In the genomic region with DNA sequence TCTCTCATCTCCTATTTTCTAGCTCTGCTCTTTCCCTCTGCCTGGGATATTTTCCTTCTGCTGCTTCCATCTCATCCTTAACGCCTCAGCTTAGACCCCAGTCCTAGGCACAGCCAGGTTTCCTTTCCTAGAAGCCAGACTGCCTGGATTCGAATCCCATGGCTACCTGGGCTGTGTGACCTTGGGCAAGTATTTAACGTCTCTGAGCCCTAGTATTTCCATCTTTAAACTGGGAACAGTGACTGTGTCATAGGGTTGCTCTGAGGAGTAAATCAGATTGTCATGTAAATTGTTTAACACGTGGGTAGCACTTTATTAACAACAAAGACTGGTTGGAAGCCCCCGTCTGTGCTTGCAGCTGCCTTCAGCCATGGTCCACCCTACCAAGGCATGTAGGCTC, we compare ENCODE assay signal across 20 cellular contexts. TPM values are rescaled to one million over a fixed set of nuclear protein-coding genes. Genes with fewer than 3 reads are reported as not detected.
DNase-seq lines count a peak whose midpoint lies in the region; ATAC-seq, FAIRE-seq and TF ChIP-seq lines count a peak whose summit lies in the region.
"Had no signal": no experiment of that assay in that cellular context is flagged by ENCODE, and none has a peak within 500 bp of the region (broad histone marks: within the 10 kb centered on the region; RNA-seq: fewer than 3 reads in every experiment).

No MANE protein-coding gene starts in this region.

- POLR2A ChIA-PET in SK-N-SH (lab: Yijun Ruan, JAX) (no interaction called here), HepG2 (lab: Yijun Ruan, JAX) (interaction anchor here (1.5 to 17.4 kb wide), 2 partner anchors 18 to 32 kb away, joined by 4 to 357 read pairs; partner anchors contain the start of gene DHRS3)

- FAIRE-seq in HepG2 (lab: Jason Lieb, UNC) = no peak
- FAIRE-seq: islet of Langerhans had no signal

- DNase-seq in SK-N-SH (no peak), HepG2 (ENCODE audit: low spot score) (no peak), stomach (no peak), epidermal melanocyte (ENCODE audit: insufficient read length, low spot score) (no peak), SKM-1 (lab: John Stamatoyannopoulos, UW; ENCODE audit: unreplicated experiment) (no peak)
- DNase-seq: activated CD4-positive, alpha-beta T cell treated with anti-CD3 and anti-CD28 coated beads for 4 hours; HCEC 1CT; NCI-H1092 treated with DMSO at 0.1 percent for 48 hours; stimulated activated CD4-positive, alpha-beta T cell treated with anti-CD3 and anti-CD28 coated beads, Interleukin-4, amount 100 ng/mL, for 1 hour; T1000 had no signal

- peaks cover 42 to 79% of the 10 kb centered on the region in 2 experiments for H3K4me1 ChIP-seq in SK-N-SH (ENCODE audit: control insufficient read depth in 1 of 2, insufficient read depth in 2 of 2, low read depth in 1 of 2, low read length in 1 of 2)
- H3K4me1 ChIP-seq in HepG2 (ENCODE audit: insufficient read depth, low read length) = peaks cover 88% of the 10 kb centered on the region
- H3K4me1 ChIP-seq in stomach = peaks cover 97 to 100% (median 100%) of the 10 kb centered on the region in 4 donors

- H4K20me1 ChIP-seq in SK-N-SH (ENCODE audit: insufficient read depth) = no peaks in the 10 kb centered on the region
- peaks cover 88% of the 10 kb centered on the region for H4K20me1 ChIP-seq in HepG2 (ENCODE audit: insufficient read depth, low read length)

- TF ChIP-seq EP300 in SK-N-SH (IDR thresholded peaks at IDR 0.05; ENCODE audit: borderline replicate concordance in 1 of 2, low read depth in 1 of 2, low read length in 1 of 2) (no peak), HepG2 (IDR thresholded peaks at IDR 0.05; ENCODE audit: low read depth in 2 of 2, low read length in 2 of 2) (no peak), HepG2 (CRISPR knock-in tag; IDR thresholded peaks at IDR 0.05; ENCODE audit: borderline replicate concordance) (no peak), stomach (IDR thresholded peaks at IDR 0.05) (no peak)

- TF ChIP-seq RAD21 in SK-N-SH (IDR thresholded peaks at IDR 0.05; ENCODE audit: low read length) (no peak), HepG2 (CRISPR knock-in tag; IDR thresholded peaks at IDR 0.05) (no peak)

- H3K9me3 ChIP-seq in SK-N-SH (no peaks in the 10 kb centered on the region), HepG2 (ENCODE audit: low read length) (no peaks in the 10 kb centered on the region), stomach (no peaks in the 10 kb centered on the region)
- H3K9me3 ChIP-seq: BLaER1 treated with 17β-estradiol and CSF1 and Interleukin-3, amounts not matched to agents 10 nM and 100 nM had no signal

- 83% methylated on average over 4 of the region's 5 CpGs for WGBS in SK-N-SH (ENCODE audit: low lambda C conversion rate)
- WGBS in HepG2 (ENCODE audit: low lambda C conversion rate) = 94% methylated on average over 5 of the region's 5 CpGs
- 61 to 78% (median 72%) methylated on average over 5 of the region's 5 CpGs for WGBS in stomach, 5 donors

- H3K27ac ChIP-seq in SK-N-SH (ENCODE audit: low read depth in 2 of 2, low read length in 1 of 2) (no peak overlapping the region; a peak in 1 of 4 replicates), VCaP (peak overlapping the region; percentile 92), HepG2 (ENCODE audit: extremely low read length, insufficient read depth, low read length) (no peak overlapping the region), stomach (peak overlapping the region; percentile 69 to 92 (median 87))
- H3K27ac ChIP-seq: 22Rv1 had no signal

- H3K4me3 ChIP-seq in SK-N-SH (ENCODE audit: low read depth in 2 of 2, low read length in 1 of 2) (no peak overlapping the region), HepG2 (replicated peaks in 1 of 3; ENCODE audit: insufficient read depth in 1 of 3, low read depth in 2 of 3, low read length in 3 of 3) (no peak overlapping the region), stomach (no peak overlapping the region)
- H3K4me3 ChIP-seq: BLaER1 treated with 17β-estradiol and CSF1 and Interleukin-3, amounts not matched to agents 10 nM and 100 nM had no signal

- H3K4me2 ChIP-seq in SK-N-SH (no peak overlapping the region), HepG2 (ENCODE audit: low read depth, low read length) (no peak overlapping the region)

- H3K36me3 ChIP-seq in SK-N-SH (replicated peaks in 1 of 2; ENCODE audit: control insufficient read depth in 1 of 2, insufficient read depth in 2 of 2, low read length in 1 of 2) (no peaks in the 10 kb centered on the region), HepG2 (replicated peaks in 1 of 2; ENCODE audit: control insufficient read depth in 1 of 2, insufficient read depth in 2 of 2, low read length in 2 of 2) (peaks cover 14 to 63% of the 10 kb centered on the region in 2 experiments), stomach (peaks cover 0 to 7% (median 4%) of the 10 kb centered on the region in 4 donors)
- H3K36me3 ChIP-seq: BLaER1 treated with 17β-estradiol and CSF1 and Interleukin-3, amounts not matched to agents 10 nM and 100 nM had no signal

- in situ Hi-C loops in HepG2 (cut with HindIII; ENCODE audit: extremely low pct_ligation_motif_present, low pct_unique_long_range_greater_than_20kb) = no loop called here

- TF ChIP-seq CTCF in SK-N-SH (IDR thresholded peaks at IDR 0.05) = no peak
- TF ChIP-seq CTCF in VCaP (conservative IDR thresholded peaks at IDR 0.05) = no peak
- TF ChIP-seq CTCF in HepG2 (CRISPR knock-in tag; IDR thresholded peaks at IDR 0.05) = no peak
- no peak for TF ChIP-seq CTCF in stomach (IDR thresholded peaks at IDR 0.05)

- ATAC-seq in SK-N-SH treated with all-trans-retinoic acid at 6 μM for 48 hours = no peak
- ATAC-seq in HepG2 = no peak
- no peak for ATAC-seq in HG02588 (IDR thresholded peaks at IDR 0.05; ENCODE audit: unreplicated experiment)
- ATAC-seq: activated naive CD4-positive, alpha-beta T cell treated with anti-CD3 and anti-CD28 coated beads, Interleukin-2, amount 50 U/mL, for 72 hours had no signal

- intact Hi-C loops in HepG2 (cut with micrococcal nuclease; ENCODE audit: unreplicated experiment) = no loop called here
- intact Hi-C loops in stomach (cut with DNase I; ENCODE audit: low total_unique reads) = no loop called here

- H3K9ac ChIP-seq in SK-N-SH = no peak overlapping the region
- no peak overlapping the region for H3K9ac ChIP-seq in HepG2 (ENCODE audit: insufficient read depth, low read depth, low read length)
- H3K9ac ChIP-seq: BLaER1 treated with 17β-estradiol and CSF1 and Interleukin-3, amounts not matched to agents 10 nM and 100 nM had no signal

- no peaks in the 10 kb centered on the region for H3K9me2 ChIP-seq in SK-N-SH

- H3K79me2 ChIP-seq in SK-N-SH (ENCODE audit: insufficient read depth) = no peaks in the 10 kb centered on the region
- H3K79me2 ChIP-seq in HepG2 (ENCODE audit: insufficient read depth, low read length) = peaks cover 84% of the 10 kb centered on the region

- H2AFZ ChIP-seq in SK-N-SH (ENCODE audit: low read depth) (no peak overlapping the region), HepG2 (ENCODE audit: low read length) (no peak overlapping the region)

- CTCF ChIA-PET in SK-N-SH (lab: Yijun Ruan, JAX) (interaction anchor here (1.1 kb wide), 1 partner anchor 19 kb away, joined by 3 read pairs; no protein-coding TSS in a partner anchor), HepG2 (lab: Yijun Ruan, JAX; ENCODE audit: low intra/inter-chr PET ratio, low total read pairs) (interaction anchor here (4.2 kb wide), 1 partner anchor 20 kb away, joined by 56 read pairs; the partner anchor contains the start of gene DHRS3)

- peaks cover 13% of the 10 kb centered on the region for H3F3A ChIP-seq in SK-N-SH (replicated peaks; ENCODE audit: insufficient read depth)

- BruUV-seq in HepG2 (replicated peaks; lab: Mats Ljungman, UMichigan) = no TSS peak

- H3K27me3 ChIP-seq in SK-N-SH (ENCODE audit: insufficient read depth) = no peaks in the 10 kb centered on the region
- H3K27me3 ChIP-seq in HepG2 (ENCODE audit: control insufficient read depth in 1 of 2, insufficient read depth in 2 of 2, low read length in 2 of 2) = no peaks in the 10 kb centered on the region
- H3K27me3 ChIP-seq in stomach = peaks cover 0 to 10% (median 0%) of the 10 kb centered on the region in 3 donors

- TF ChIP-seq POLR2A in HepG2 (IDR thresholded peaks at IDR 0.05; ENCODE audit: insufficient read depth in 1 of 2, low read depth in 2 of 2, low read length in 2 of 2) = no peak
- no peak for TF ChIP-seq POLR2A in stomach (IDR thresholded peaks at IDR 0.05)

RNA-seq across cellular contexts. Expression of gene DHRS3, which starts 18.4 kb away (rescaled TPM):
- polyA plus RNA-seq in SK-N-SH (2012; rRNA removed) (29.6 and 44.8 TPM in 2 replicates), HepG2 (2011; rRNA removed) (90.5 and 107 TPM in 2 replicates), stomach (100 to 1,000 TPM in 1 of 3 donors, 10 to 100 TPM in 2; 50.2 to 102 (median 62.2) TPM)
- 17.6 and 26.3 TPM in 2 replicates for polyA plus RNA-seq in SK-N-SH (2012; cell fraction: cytosol; rRNA removed)
- 41.9 and 43.1 TPM in 2 replicates for polyA plus RNA-seq in SK-N-SH (2012; cell fraction: nucleus; rRNA removed)
- total RNA-seq in HepG2 (2016; rRNA removed; fragmentation: Illumina TruSeq; extraction: Trizol) (30.5 and 48.5 TPM in 2 replicates), stomach (100 to 1,000 TPM in 1 of 5 donors, 10 to 100 TPM in 4; 15.1 to 103 (median 54.2) TPM)
- 25.5 and 27.3 TPM in 2 replicates for total RNA-seq in HepG2 (2016; cell fraction: cytosol; rRNA removed; fragmentation: Illumina TruSeq; extraction: Trizol; ENCODE audit: low read depth)
- 26.6 and 52.7 TPM in 2 replicates for total RNA-seq in HepG2 (2016; cell fraction: insoluble cytoplasmic fraction; rRNA removed; fragmentation: Illumina TruSeq; extraction: Trizol)
- total RNA-seq in HepG2 (2016; cell fraction: membrane; rRNA removed; fragmentation: Illumina TruSeq; extraction: Trizol) = 29.7 and 30.7 TPM in 2 replicates
- 41.7 and 48.7 TPM in 2 replicates for total RNA-seq in HepG2 (2016; cell fraction: nucleus; rRNA removed; fragmentation: Illumina TruSeq; extraction: Trizol)
- polyA plus RNA-seq in HepG2 (2011; cell fraction: cytosol; rRNA removed) = 85.8 and 93.3 TPM in 2 replicates
- polyA plus RNA-seq in HepG2 (2011; cell fraction: nucleus; rRNA removed) = 96.4 and 100 TPM in 2 replicates
- polyA plus RNA-seq in HepG2 (2012) = 60.3 and 66.6 TPM in 2 replicates
- 7.8 TPM in 2 replicates for polyA plus RNA-seq in HepG2 (2016; cell fraction: cytosol; fragmentation: Illumina TruSeq; extraction: Trizol; ENCODE audit: low read depth)
- polyA plus RNA-seq in HepG2 (2016; cell fraction: insoluble cytoplasmic fraction; fragmentation: Illumina TruSeq; extraction: Trizol; ENCODE audit: low read depth) = 18.9 and 21.8 TPM in 2 replicates
- 13.0 and 14.3 TPM in 2 replicates for polyA plus RNA-seq in HepG2 (2016; cell fraction: membrane; fragmentation: Illumina TruSeq; extraction: Trizol; ENCODE audit: low read depth)
- polyA plus RNA-seq in HepG2 (2016; cell fraction: nucleus; fragmentation: Illumina TruSeq; extraction: Trizol; ENCODE audit: insufficient read depth, low read depth) = 64.9 and 66.2 TPM in 2 replicates
- polyA minus RNA-seq in HepG2 (2011; rRNA and poly(A)+ RNA removed; ENCODE audit: low replicate concordance) = 17.4 and 446 TPM in 2 replicates
- 107 and 116 TPM in 2 replicates for polyA minus RNA-seq in HepG2 (2011; cell fraction: cytosol; rRNA and poly(A)+ RNA removed)
- 65.1 and 73.6 TPM in 2 replicates for polyA minus RNA-seq in HepG2 (2011; cell fraction: nucleus; rRNA and poly(A)+ RNA removed)
- total RNA-seq: SK-MEL-5 had no signal

RNA-seq across cellular contexts. Expression of gene AADACL4, which starts 44.2 kb away (rescaled TPM):
- polyA plus RNA-seq in SK-N-SH (2012; rRNA removed) (0.32 and 0.59 TPM in 2 replicates), HepG2 (2011; rRNA removed) (not detected in 2 replicates), stomach (not detected)
- polyA plus RNA-seq in SK-N-SH (2012; cell fraction: cytosol; rRNA removed) = 0.21 and 0.23 TPM in 2 replicates
- 2.5 TPM in 2 replicates for polyA plus RNA-seq in SK-N-SH (2012; cell fraction: nucleus; rRNA removed)
- total RNA-seq in HepG2 (2016; rRNA removed; fragmentation: Illumina TruSeq; extraction: Trizol) (not detected in 2 replicates), stomach (not detected)
- total RNA-seq in HepG2 (2016; cell fraction: cytosol; rRNA removed; fragmentation: Illumina TruSeq; extraction: Trizol; ENCODE audit: low read depth) = not detected in 2 replicates
- not detected in 2 replicates for total RNA-seq in HepG2 (2016; cell fraction: insoluble cytoplasmic fraction; rRNA removed; fragmentation: Illumina TruSeq; extraction: Trizol)
- not detected in 2 replicates for total RNA-seq in HepG2 (2016; cell fraction: membrane; rRNA removed; fragmentation: Illumina TruSeq; extraction: Trizol)
- not detected in 2 replicates for total RNA-seq in HepG2 (2016; cell fraction: nucleus; rRNA removed; fragmentation: Illumina TruSeq; extraction: Trizol)
- polyA plus RNA-seq in HepG2 (2011; cell fraction: cytosol; rRNA removed) = not detected in 2 replicates
- polyA plus RNA-seq in HepG2 (2011; cell fraction: nucleus; rRNA removed) = not detected in 2 replicates
- not detected in 2 replicates for polyA plus RNA-seq in HepG2 (2012)
- polyA plus RNA-seq in HepG2 (2016; cell fraction: cytosol; fragmentation: Illumina TruSeq; extraction: Trizol; ENCODE audit: low read depth) = not detected in 2 replicates
- polyA plus RNA-seq in HepG2 (2016; cell fraction: insoluble cytoplasmic fraction; fragmentation: Illumina TruSeq; extraction: Trizol; ENCODE audit: low read depth) = not detected in 2 replicates
- not detected in 2 replicates for polyA plus RNA-seq in HepG2 (2016; cell fraction: membrane; fragmentation: Illumina TruSeq; extraction: Trizol; ENCODE audit: low read depth)
- polyA plus RNA-seq in HepG2 (2016; cell fraction: nucleus; fragmentation: Illumina TruSeq; extraction: Trizol; ENCODE audit: insufficient read depth, low read depth) = not detected in 2 replicates
- not detected in 2 replicates for polyA minus RNA-seq in HepG2 (2011; rRNA and poly(A)+ RNA removed; ENCODE audit: low replicate concordance)
- not detected in 2 replicates for polyA minus RNA-seq in HepG2 (2011; cell fraction: cytosol; rRNA and poly(A)+ RNA removed)
- polyA minus RNA-seq in HepG2 (2011; cell fraction: nucleus; rRNA and poly(A)+ RNA removed) = not detected in 2 replicates
- total RNA-seq: activated naive CD4-positive, alpha-beta T cell treated with anti-CD3 and anti-CD28 coated beads, Interleukin-2, amount 50 U/mL, for 72 hours; mesenteric fat pad; SK-MEL-5 had no signal
- polyA plus RNA-seq: esophagus had no signal

Comparison
In these comparisons a context has a peak if more than half of its experiments do, and no peak if none do; other contexts are left out.
1. H3K27ac ChIP-seq: peak in VCaP (single experiment) and stomach (5 of 5); none in SK-N-SH (0 of 2) and HepG2 (single experiment).